8 cellular contexts compared by ENCODE assay signal in the genomic region with DNA sequence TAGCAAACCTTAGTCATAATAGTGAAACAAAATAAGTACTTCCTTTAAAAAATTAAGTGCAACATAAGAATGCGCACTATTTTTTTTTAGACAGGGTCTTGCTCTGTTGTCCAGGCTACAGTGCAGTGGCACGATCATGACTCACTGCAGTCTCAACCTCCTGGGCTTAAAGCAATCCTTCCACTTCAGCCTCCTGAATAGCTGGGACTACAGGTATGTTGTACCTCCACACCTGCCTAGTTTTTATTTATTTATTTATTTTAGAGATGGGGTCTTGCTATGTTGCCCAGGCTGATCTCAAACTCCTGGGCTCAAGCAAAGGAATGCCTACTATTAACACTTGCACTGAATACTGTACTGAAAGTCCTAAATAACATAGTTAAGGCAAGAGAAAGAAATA.
"Had no signal": no experiment of that assay in that cellular context is flagged by ENCODE, and none has a peak within 500 bp of the region (broad histone marks: within the 10 kb centered on the region; RNA-seq: fewer than 3 reads in every experiment).

No MANE protein-coding gene starts in this region.

- DNase-seq: H9, HCEC 1CT, HFFc6, IMR-90, KBM-7 had no signal

- H3K9ac ChIP-seq: KMS-11 had no signal

- H3K27ac ChIP-seq: HL-60, KMS-11 had no signal

- H3K4me3 ChIP-seq: GM23338 had no signal

- ATAC-seq: GM23338 had no signal

- H3K4me2 ChIP-seq: GM23338, KMS-11 had no signal

- H2AFZ ChIP-seq: GM23338 had no signal
